26 cellular contexts compared by ENCODE assay signal in genomic region chr6:137739544-137739943, GRCh38.
"Had no signal": no experiment of that assay in that cellular context is flagged by ENCODE, and none has a peak within 500 bp of the region (broad histone marks: within the 10 kb centered on the region; RNA-seq: fewer than 3 reads in every experiment).

No MANE protein-coding gene starts in this region.

- H3K36me3 ChIP-seq: ascending aorta, SJCRH30 had no signal

- H3K9me3 Mint-ChIP-seq: activated CD8-positive, alpha-beta T cell treated with anti-CD3 and anti-CD28 coated beads for 36 hours; activated naive CD4-positive, alpha-beta T cell treated with anti-CD3 and anti-CD28 coated beads, Interleukin-2, amount 50 U/mL, for 24 hours; activated T-cell treated with anti-CD3 and anti-CD28 coated beads, Interleukin-2, amount 50 U/mL, for 72 hours; activated T-helper 17 cell treated with anti-CD3 and anti-CD28 coated beads, Interleukin-2, amount 50 U/mL, for 72 hours; T-helper 2 cell treated with Interferon-gamma antibody and Interleukin-4, amounts not matched to agents 5 μg/mL and 100 μg/mL, for 36 hours had no signal

- H3K4me3 Mint-ChIP-seq: activated CD4-positive, alpha-beta T cell treated with anti-CD3 and anti-CD28 coated beads for 36 hours; activated CD8-positive, alpha-beta T cell treated with anti-CD3 and anti-CD28 coated beads for 36 hours; activated naive CD4-positive, alpha-beta T cell treated with anti-CD3 and anti-CD28 coated beads, Interleukin-2, amount 50 U/mL, for 24 hours; activated naive CD8-positive, alpha-beta T cell treated with anti-CD3 and anti-CD28 coated beads, Interleukin-2, amount 10 ng/mL, durations not matched to agents 7 days and 5 days; activated T-cell treated with anti-CD3 and anti-CD28 coated beads, Interleukin-2, amount 50 U/mL, for 72 hours; activated T-helper 17 cell treated with anti-CD3 and anti-CD28 coated beads, Interleukin-2, amount 50 U/mL, for 72 hours; T-helper 2 cell treated with Interferon-gamma antibody and Interleukin-4, amounts not matched to agents 5 μg/mL and 100 μg/mL, for 36 hours; WTC11 had no signal

- H3K9me3 ChIP-seq: ascending aorta, SJCRH30 had no signal

- H3K27me3 ChIP-seq: ascending aorta, SJCRH30 had no signal

- DNase-seq: activated CD4-positive, alpha-beta T cell treated with anti-CD3 and anti-CD28 coated beads for 36 hours; activated CD4-positive, alpha-beta T cell treated with anti-CD3 and anti-CD28 coated beads, Interleukin-2, amount 50 U/mL, for 1 hour; activated CD8-positive, alpha-beta T cell treated with anti-CD3 and anti-CD28 coated beads for 36 hours; activated gamma-delta T cell; activated naive CD4-positive, alpha-beta T cell treated with Interleukin-2 at 50 U/mL for 16 hours; activated naive CD8-positive, alpha-beta T cell treated with anti-CD3 and anti-CD28 coated beads, Interleukin-2, amount 10 ng/mL, durations not matched to agents 7 days and 5 days; activated T-cell treated with anti-CD3 and anti-CD28 coated beads, Interleukin-2, amount 50 U/mL, for 1 hour; activated T-cell treated with anti-CD3 and anti-CD28 coated beads, Interleukin-2, amount 50 U/mL, for 72 hours; amygdala; cerebellar nuclear complex; NCI-H1092 treated with DMSO at 0.1 percent for 48 hours; NCI-H1417; NCI-H187; NCI-H2029 treated with DMSO at 0.1 percent for 48 hours; NCI-H345; NCI-H524 treated with DMSO at 0.1 percent for 48 hours; SHP77; SJCRH30 had no signal

- H3K27ac ChIP-seq: ascending aorta, KMS-11, SJCRH30, SK-N-MC had no signal

- H3K4me3 ChIP-seq: ascending aorta, SJCRH30, SK-N-MC had no signal

- ATAC-seq: activated CD4-positive, alpha-beta T cell treated with anti-CD3 and anti-CD28 coated beads for 36 hours; activated CD4-positive, CD25-positive, alpha-beta regulatory T cell treated with anti-CD3 and anti-CD28 coated beads, Interleukin-2, amount 50 U/mL, for 24 hours; activated CD8-positive, alpha-beta T cell treated with anti-CD3 and anti-CD28 coated beads for 36 hours; activated T-cell treated with anti-CD3 and anti-CD28 coated beads, Interleukin-2, amount 50 U/mL, for 72 hours; activated T-helper 17 cell treated with anti-CD3 and anti-CD28 coated beads, Interleukin-2, amount 50 U/mL, for 72 hours; WTC11 had no signal

- H3K27ac Mint-ChIP-seq: activated CD4-positive, alpha-beta T cell treated with anti-CD3 and anti-CD28 coated beads for 36 hours; activated CD8-positive, alpha-beta T cell treated with anti-CD3 and anti-CD28 coated beads for 36 hours; activated naive CD4-positive, alpha-beta T cell treated with anti-CD3 and anti-CD28 coated beads, Interleukin-2, amount 50 U/mL, for 24 hours; activated naive CD8-positive, alpha-beta T cell treated with anti-CD3 and anti-CD28 coated beads, Interleukin-2, amount 10 ng/mL, durations not matched to agents 7 days and 5 days; activated T-cell treated with anti-CD3 and anti-CD28 coated beads, Interleukin-2, amount 50 U/mL, for 72 hours; T-helper 2 cell treated with Interferon-gamma antibody and Interleukin-4, amounts not matched to agents 5 μg/mL and 100 μg/mL, for 36 hours; WTC11 had no signal

- H3K27me3 Mint-ChIP-seq: activated CD4-positive, alpha-beta T cell treated with anti-CD3 and anti-CD28 coated beads for 36 hours; activated T-helper 17 cell treated with anti-CD3 and anti-CD28 coated beads, Interleukin-2, amount 50 U/mL, for 72 hours had no signal

- H3K4me1 ChIP-seq: ascending aorta had no signal

- H3K36me3 Mint-ChIP-seq: activated naive CD4-positive, alpha-beta T cell treated with anti-CD3 and anti-CD28 coated beads, Interleukin-2, amount 50 U/mL, for 24 hours; activated naive CD8-positive, alpha-beta T cell treated with anti-CD3 and anti-CD28 coated beads, Interleukin-2, amount 10 ng/mL, durations not matched to agents 7 days and 5 days; WTC11 had no signal
